In the genomic region with DNA sequence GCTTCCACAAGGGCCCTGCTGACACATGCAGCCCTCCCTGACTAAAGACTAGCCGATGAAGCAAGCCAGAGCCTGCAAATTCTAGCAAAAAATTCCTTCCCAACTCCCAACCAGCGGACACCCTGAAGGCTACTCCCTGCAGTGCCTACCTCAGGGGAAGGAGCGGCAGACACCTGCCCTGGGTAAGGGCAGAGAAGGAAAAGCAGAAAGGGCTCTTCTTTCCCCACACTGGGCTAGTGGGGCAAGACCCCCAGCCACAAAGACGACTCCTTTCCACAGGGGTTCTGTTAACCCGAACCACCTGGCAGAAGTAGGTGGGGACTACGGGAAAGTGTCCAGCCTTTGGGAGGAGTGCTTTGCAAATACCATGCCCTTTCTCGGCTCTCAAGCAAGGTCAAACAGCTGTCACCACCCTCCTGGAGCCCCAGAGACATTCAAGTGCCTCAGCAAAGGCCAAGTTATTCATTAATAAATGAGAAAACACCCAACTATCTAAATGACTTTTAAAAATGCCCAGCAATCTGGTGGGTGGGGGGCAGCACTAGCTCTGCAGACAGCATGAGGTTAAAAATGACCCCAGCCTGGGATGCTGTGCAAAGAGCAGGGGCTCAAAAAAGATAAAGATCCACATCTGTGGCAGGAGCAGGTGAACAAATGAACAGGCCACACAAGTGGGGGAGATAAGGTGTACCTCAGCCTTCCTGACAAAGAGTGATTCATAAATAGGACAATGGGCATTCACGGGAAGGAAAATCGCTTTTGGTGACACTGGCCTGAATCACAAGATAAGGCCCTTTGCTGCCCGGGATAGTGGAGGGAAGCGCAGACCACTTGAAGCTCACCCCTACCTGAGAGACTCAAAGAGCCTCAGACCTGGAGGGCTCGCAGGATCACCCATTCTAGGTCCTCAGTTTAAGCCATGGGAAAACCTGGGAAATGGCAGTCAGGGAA, we compare ENCODE assay signal across 1 cellular context.
A peak's percentile ranks its signal among the peaks of the same experiment; 100 is the strongest.
TF ChIP-seq lines count a peak whose summit lies in the region.

No MANE protein-coding gene starts in this region.

TF ChIP-seq in HepG2, 621 proteins besides CTCF, POLR2A, EP300 and RAD21 (continued from another document and continues in another):
- TF ChIP-seq, protein P1, sequence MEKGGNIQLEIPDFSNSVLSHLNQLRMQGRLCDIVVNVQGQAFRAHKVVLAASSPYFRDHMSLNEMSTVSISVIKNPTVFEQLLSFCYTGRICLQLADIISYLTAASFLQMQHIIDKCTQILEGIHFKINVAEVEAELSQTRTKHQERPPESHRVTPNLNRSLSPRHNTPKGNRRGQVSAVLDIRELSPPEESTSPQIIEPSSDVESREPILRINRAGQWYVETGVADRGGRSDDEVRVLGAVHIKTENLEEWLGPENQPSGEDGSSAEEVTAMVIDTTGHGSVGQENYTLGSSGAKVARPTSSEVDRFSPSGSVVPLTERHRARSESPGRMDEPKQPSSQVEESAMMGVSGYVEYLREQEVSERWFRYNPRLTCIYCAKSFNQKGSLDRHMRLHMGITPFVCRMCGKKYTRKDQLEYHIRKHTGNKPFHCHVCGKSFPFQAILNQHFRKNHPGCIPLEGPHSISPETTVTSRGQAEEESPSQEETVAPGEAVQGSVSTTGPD (CRISPR knock-in tag; IDR thresholded peaks at IDR 0.05): no peak
- TF ChIP-seq HMG20A (CRISPR knock-in tag; IDR thresholded peaks at IDR 0.05; ENCODE audit: borderline replicate concordance): peak; percentile 58
- TF ChIP-seq, protein P2, sequence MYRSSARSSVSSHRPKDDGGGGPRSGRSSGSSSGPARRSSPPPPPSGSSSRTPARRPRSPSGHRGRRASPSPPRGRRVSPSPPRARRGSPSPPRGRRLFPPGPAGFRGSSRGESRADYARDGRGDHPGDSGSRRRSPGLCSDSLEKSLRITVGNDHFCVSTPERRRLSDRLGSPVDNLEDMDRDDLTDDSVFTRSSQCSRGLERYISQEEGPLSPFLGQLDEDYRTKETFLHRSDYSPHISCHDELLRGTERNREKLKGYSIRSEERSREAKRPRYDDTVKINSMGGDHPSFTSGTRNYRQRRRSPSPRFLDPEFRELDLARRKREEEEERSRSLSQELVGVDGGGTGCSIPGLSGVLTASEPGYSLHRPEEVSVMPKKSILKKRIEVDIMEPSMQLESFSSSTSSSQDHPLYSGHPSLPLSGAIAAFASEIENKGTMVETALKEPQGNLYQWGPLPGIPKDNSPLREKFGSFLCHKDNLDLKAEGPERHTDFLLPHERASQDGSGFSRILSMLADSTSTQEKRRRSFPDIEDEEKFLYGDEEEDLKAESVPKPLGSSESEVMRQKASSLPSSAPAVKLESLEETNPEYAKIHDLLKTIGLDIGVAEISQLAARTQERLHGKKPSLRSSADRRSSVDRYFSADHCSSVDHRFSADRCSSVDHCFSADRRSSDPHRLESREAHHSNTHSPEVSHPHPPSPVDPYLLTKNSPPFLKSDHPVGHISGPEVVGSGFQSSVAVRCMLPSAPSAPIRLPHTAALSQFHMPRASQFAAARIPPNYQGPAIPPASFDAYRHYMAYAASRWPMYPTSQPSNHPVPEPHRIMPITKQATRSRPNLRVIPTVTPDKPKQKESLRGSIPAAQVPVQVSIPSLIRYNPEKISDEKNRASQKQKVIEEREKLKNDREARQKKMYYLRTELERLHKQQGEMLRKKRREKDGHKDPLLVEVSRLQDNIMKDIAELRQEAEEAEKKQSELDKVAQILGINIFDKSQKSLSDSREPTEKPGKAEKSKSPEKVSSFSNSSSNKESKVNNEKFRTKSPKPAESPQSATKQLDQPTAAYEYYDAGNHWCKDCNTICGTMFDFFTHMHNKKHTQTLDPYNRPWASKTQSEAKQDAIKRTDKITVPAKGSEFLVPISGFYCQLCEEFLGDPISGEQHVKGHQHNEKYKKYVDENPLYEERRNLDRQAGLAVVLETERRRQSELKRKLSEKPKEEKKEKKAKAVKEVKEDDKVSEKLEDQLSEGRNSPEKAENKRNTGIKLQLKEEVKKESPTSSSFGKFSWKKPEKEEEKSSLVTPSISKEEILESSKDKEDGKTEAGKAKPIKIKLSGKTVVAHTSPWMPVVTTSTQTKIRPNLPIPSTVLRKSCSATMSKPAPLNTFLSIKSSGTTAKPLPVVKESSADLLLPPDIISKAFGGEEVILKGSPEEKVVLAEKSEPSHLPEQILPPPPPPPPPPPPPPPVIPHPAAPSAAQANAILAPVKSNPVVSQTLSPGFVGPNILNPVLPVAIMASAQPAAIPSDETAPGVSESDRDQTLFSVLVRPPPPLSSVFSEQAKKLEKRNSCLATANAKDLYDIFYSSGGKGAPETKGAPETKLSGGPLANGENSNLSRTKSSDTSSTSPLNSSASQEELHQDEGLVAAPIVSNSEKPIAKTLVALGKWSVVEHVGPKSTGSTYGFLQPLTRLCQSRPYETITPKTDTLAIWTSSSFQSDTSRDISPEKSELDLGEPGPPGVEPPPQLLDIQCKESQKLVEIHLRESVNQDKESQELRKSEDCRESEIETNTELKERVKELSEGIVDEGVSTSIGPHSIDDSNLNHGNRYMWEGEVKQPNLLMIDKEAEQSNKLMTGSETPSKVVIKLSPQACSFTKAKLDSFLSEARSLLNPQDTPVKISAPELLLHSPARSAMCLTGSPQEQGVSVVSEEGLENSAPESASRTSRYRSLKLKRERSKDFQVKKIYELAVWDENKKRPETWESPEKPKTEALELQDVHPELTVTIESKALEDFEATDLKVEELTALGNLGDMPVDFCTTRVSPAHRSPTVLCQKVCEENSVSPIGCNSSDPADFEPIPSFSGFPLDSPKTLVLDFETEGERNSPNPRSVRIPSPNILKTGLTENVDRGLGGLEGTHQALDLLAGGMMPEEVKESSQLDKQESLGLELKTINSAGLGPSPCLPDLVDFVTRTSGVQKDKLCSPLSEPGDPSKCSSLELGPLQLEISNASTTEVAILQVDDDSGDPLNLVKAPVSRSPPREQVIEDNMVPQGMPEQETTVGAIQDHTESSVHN (CRISPR knock-in tag; IDR thresholded peaks at IDR 0.05): no peak
- TF ChIP-seq, protein P3, sequence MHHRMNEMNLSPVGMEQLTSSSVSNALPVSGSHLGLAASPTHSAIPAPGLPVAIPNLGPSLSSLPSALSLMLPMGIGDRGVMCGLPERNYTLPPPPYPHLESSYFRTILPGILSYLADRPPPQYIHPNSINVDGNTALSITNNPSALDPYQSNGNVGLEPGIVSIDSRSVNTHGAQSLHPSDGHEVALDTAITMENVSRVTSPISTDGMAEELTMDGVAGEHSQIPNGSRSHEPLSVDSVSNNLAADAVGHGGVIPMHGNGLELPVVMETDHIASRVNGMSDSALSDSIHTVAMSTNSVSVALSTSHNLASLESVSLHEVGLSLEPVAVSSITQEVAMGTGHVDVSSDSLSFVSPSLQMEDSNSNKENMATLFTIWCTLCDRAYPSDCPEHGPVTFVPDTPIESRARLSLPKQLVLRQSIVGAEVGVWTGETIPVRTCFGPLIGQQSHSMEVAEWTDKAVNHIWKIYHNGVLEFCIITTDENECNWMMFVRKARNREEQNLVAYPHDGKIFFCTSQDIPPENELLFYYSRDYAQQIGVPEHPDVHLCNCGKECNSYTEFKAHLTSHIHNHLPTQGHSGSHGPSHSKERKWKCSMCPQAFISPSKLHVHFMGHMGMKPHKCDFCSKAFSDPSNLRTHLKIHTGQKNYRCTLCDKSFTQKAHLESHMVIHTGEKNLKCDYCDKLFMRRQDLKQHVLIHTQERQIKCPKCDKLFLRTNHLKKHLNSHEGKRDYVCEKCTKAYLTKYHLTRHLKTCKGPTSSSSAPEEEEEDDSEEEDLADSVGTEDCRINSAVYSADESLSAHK (CRISPR knock-in tag; IDR thresholded peaks at IDR 0.05; ENCODE audit: borderline replicate concordance): no peak
- TF ChIP-seq ZNF350 (CRISPR knock-in tag; IDR thresholded peaks at IDR 0.05; ENCODE audit: borderline replicate concordance, low read depth): 0 out of 2 replicates have a peak, but pooled peaks have one; percentile 25
- TF ChIP-seq, protein P4, sequence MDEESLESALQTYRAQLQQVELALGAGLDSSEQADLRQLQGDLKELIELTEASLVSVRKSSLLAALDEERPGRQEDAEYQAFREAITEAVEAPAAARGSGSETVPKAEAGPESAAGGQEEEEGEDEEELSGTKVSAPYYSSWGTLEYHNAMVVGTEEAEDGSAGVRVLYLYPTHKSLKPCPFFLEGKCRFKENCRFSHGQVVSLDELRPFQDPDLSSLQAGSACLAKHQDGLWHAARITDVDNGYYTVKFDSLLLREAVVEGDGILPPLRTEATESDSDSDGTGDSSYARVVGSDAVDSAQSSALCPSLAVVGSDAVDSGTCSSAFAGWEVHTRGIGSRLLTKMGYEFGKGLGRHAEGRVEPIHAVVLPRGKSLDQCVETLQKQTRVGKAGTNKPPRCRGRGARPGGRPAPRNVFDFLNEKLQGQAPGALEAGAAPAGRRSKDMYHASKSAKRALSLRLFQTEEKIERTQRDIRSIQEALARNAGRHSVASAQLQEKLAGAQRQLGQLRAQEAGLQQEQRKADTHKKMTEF (CRISPR knock-in tag; IDR thresholded peaks at IDR 0.05): 0 out of 2 replicates have a peak, but pooled peaks have one; percentile 35
- TF ChIP-seq, protein P5, sequence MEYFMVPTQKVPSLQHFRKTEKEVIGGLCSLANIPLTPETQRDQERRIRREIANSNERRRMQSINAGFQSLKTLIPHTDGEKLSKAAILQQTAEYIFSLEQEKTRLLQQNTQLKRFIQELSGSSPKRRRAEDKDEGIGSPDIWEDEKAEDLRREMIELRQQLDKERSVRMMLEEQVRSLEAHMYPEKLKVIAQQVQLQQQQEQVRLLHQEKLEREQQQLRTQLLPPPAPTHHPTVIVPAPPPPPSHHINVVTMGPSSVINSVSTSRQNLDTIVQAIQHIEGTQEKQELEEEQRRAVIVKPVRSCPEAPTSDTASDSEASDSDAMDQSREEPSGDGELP (IDR thresholded peaks at IDR 0.05; ENCODE audit: borderline replicate concordance, low read depth): peak; percentile 61; the same call in 1 of the 2 replicates
- TF ChIP-seq ELF3 (CRISPR knock-in tag; IDR thresholded peaks at IDR 0.05): peak; percentile 9; the same call in 1 of the 2 replicates
- TF ChIP-seq ZMYM4 (CRISPR knock-in tag; IDR thresholded peaks at IDR 0.05): no peak
- no peak for TF ChIP-seq ZNF225 (CRISPR knock-in tag; IDR thresholded peaks at IDR 0.05)
- TF ChIP-seq EZH2 (conservative IDR thresholded peaks at IDR 0.05; ENCODE audit: low read depth, low read length): no peak
- TF ChIP-seq, protein P6, sequence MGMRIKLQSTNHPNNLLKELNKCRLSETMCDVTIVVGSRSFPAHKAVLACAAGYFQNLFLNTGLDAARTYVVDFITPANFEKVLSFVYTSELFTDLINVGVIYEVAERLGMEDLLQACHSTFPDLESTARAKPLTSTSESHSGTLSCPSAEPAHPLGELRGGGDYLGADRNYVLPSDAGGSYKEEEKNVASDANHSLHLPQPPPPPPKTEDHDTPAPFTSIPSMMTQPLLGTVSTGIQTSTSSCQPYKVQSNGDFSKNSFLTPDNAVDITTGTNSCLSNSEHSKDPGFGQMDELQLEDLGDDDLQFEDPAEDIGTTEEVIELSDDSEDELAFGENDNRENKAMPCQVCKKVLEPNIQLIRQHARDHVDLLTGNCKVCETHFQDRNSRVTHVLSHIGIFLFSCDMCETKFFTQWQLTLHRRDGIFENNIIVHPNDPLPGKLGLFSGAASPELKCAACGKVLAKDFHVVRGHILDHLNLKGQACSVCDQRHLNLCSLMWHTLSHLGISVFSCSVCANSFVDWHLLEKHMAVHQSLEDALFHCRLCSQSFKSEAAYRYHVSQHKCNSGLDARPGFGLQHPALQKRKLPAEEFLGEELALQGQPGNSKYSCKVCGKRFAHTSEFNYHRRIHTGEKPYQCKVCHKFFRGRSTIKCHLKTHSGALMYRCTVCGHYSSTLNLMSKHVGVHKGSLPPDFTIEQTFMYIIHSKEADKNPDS (CRISPR knock-in tag; IDR thresholded peaks at IDR 0.05): no peak
- TF ChIP-seq, protein P7, sequence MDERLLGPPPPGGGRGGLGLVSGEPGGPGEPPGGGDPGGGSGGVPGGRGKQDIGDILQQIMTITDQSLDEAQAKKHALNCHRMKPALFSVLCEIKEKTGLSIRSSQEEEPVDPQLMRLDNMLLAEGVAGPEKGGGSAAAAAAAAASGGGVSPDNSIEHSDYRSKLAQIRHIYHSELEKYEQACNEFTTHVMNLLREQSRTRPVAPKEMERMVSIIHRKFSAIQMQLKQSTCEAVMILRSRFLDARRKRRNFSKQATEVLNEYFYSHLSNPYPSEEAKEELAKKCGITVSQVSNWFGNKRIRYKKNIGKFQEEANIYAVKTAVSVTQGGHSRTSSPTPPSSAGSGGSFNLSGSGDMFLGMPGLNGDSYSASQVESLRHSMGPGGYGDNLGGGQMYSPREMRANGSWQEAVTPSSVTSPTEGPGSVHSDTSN (CRISPR knock-in tag; IDR thresholded peaks at IDR 0.05): no peak
- 0 out of 2 replicates have a peak, but pooled peaks have one; percentile 16 for TF ChIP-seq ZMYM3 (CRISPR knock-in tag; IDR thresholded peaks at IDR 0.05)
- no peak for TF ChIP-seq SMARCE1 (IDR thresholded peaks at IDR 0.05; ENCODE audit: borderline replicate concordance)
- no peak for TF ChIP-seq ZNF564 (CRISPR knock-in tag; IDR thresholded peaks at IDR 0.05)
- no peak for TF ChIP-seq GFI1 (CRISPR knock-in tag; IDR thresholded peaks at IDR 0.05; ENCODE audit: borderline replicate concordance)
- TF ChIP-seq, protein P8, sequence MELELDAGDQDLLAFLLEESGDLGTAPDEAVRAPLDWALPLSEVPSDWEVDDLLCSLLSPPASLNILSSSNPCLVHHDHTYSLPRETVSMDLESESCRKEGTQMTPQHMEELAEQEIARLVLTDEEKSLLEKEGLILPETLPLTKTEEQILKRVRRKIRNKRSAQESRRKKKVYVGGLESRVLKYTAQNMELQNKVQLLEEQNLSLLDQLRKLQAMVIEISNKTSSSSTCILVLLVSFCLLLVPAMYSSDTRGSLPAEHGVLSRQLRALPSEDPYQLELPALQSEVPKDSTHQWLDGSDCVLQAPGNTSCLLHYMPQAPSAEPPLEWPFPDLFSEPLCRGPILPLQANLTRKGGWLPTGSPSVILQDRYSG (CRISPR knock-in tag; IDR thresholded peaks at IDR 0.05): no peak
- no peak for TF ChIP-seq TOE1 (CRISPR knock-in tag; IDR thresholded peaks at IDR 0.05)
- TF ChIP-seq ZNF83 (CRISPR knock-in tag; IDR thresholded peaks at IDR 0.05; ENCODE audit: borderline replicate concordance): no peak
